Comparison of ENCODE assay signal across 19 cellular contexts in genomic region chr6:72810571-72811280, GRCh38.
"Had no signal": no experiment of that assay in that cellular context is flagged by ENCODE, and none has a peak within 500 bp of the region (broad histone marks: within the 10 kb centered on the region; RNA-seq: fewer than 3 reads in every experiment).

No MANE protein-coding gene starts in this region.

- H3K4me3 ChIP-seq: breast epithelium, lower lobe of right lung, pancreas, sigmoid colon, spleen, tibial nerve had no signal

- DNase-seq: activated CD4-positive, alpha-beta memory T cell treated with anti-CD3 and anti-CD28 coated beads for 36 hours; activated CD4-positive, alpha-beta T cell treated with anti-CD3 and anti-CD28 coated beads for 36 hours; activated naive CD4-positive, alpha-beta T cell; activated naive CD8-positive, alpha-beta T cell treated with anti-CD3 and anti-CD28 coated beads for 36 hours; activated T-cell treated with anti-CD3 and anti-CD28 coated beads, Interleukin-2, amount 50 U/mL, for 1 hour; cerebellar nuclear complex; effector CD4-positive, alpha-beta T cell; hippocampal formation; left cardiac atrium; lower lobe of right lung; natural killer cell; pancreas; sigmoid colon; spleen; stimulated activated naive B cell treated with anti-CD40 and anti-IgM and Interleukin-4, amounts not matched to agents 10 μg/mL and 1 μg/mL and 100 μg/mL, for 72 hours had no signal

- H3K27me3 ChIP-seq: breast epithelium, pancreas, sigmoid colon, spleen, tibial nerve had no signal

- ATAC-seq: activated CD4-positive, alpha-beta T cell treated with anti-CD3 and anti-CD28 coated beads for 36 hours; activated T-helper 17 cell treated with anti-CD3 and anti-CD28 coated beads, Interleukin-2, amount 50 U/mL, for 72 hours; left cardiac atrium; natural killer cell; pancreas; stimulated activated naive B cell treated with anti-CD40 and anti-IgM and Interleukin-4, amounts not matched to agents 10 μg/mL and 1 μg/mL and 100 μg/mL, for 72 hours had no signal

- H3K9me3 ChIP-seq: breast epithelium, lower lobe of right lung, pancreas, sigmoid colon, spleen, tibial nerve had no signal

- H3K4me3 Mint-ChIP-seq: activated CD4-positive, alpha-beta memory T cell treated with anti-CD3 and anti-CD28 coated beads for 36 hours; activated CD4-positive, alpha-beta T cell treated with anti-CD3 and anti-CD28 coated beads for 36 hours; activated naive CD8-positive, alpha-beta T cell treated with anti-CD3 and anti-CD28 coated beads for 36 hours; activated T-helper 17 cell treated with anti-CD3 and anti-CD28 coated beads, Interleukin-2, amount 50 U/mL, for 72 hours; natural killer cell; stimulated activated naive B cell treated with anti-CD40 and anti-IgM and Interleukin-4, amounts not matched to agents 10 μg/mL and 1 μg/mL and 100 μg/mL, for 72 hours; T-helper 2 cell treated with Interferon-gamma antibody and Interleukin-4, amounts not matched to agents 5 μg/mL and 100 μg/mL, for 36 hours had no signal

- H3K36me3 ChIP-seq: breast epithelium, lower lobe of right lung, pancreas, sigmoid colon, spleen, tibial nerve had no signal

- H3K36me3 Mint-ChIP-seq: activated CD4-positive, alpha-beta memory T cell treated with anti-CD3 and anti-CD28 coated beads for 36 hours; natural killer cell had no signal

- H3K4me1 ChIP-seq: breast epithelium, lower lobe of right lung, pancreas, sigmoid colon had no signal

- H3K27ac ChIP-seq: breast epithelium, lower lobe of right lung, pancreas, sigmoid colon, spleen, tibial nerve had no signal

- H3K9me3 Mint-ChIP-seq: activated CD4-positive, alpha-beta memory T cell treated with anti-CD3 and anti-CD28 coated beads for 36 hours; activated naive CD8-positive, alpha-beta T cell treated with anti-CD3 and anti-CD28 coated beads for 36 hours; activated T-helper 17 cell treated with anti-CD3 and anti-CD28 coated beads, Interleukin-2, amount 50 U/mL, for 72 hours; natural killer cell; stimulated activated naive B cell treated with anti-CD40 and anti-IgM and Interleukin-4, amounts not matched to agents 10 μg/mL and 1 μg/mL and 100 μg/mL, for 72 hours; T-helper 2 cell treated with Interferon-gamma antibody and Interleukin-4, amounts not matched to agents 5 μg/mL and 100 μg/mL, for 36 hours had no signal

- H3K27ac Mint-ChIP-seq: activated CD4-positive, alpha-beta memory T cell treated with anti-CD3 and anti-CD28 coated beads for 36 hours; activated CD4-positive, alpha-beta T cell treated with anti-CD3 and anti-CD28 coated beads for 36 hours; activated naive CD8-positive, alpha-beta T cell treated with anti-CD3 and anti-CD28 coated beads for 36 hours; activated T-helper 17 cell treated with anti-CD3 and anti-CD28 coated beads, Interleukin-2, amount 50 U/mL, for 72 hours; natural killer cell; stimulated activated naive B cell treated with anti-CD40 and anti-IgM and Interleukin-4, amounts not matched to agents 10 μg/mL and 1 μg/mL and 100 μg/mL, for 72 hours; T-helper 2 cell treated with Interferon-gamma antibody and Interleukin-4, amounts not matched to agents 5 μg/mL and 100 μg/mL, for 36 hours had no signal

- H3K27me3 Mint-ChIP-seq: activated CD4-positive, alpha-beta memory T cell treated with anti-CD3 and anti-CD28 coated beads for 36 hours; activated CD4-positive, alpha-beta T cell treated with anti-CD3 and anti-CD28 coated beads for 36 hours; activated naive CD8-positive, alpha-beta T cell treated with anti-CD3 and anti-CD28 coated beads for 36 hours; stimulated activated naive B cell treated with anti-CD40 and anti-IgM and Interleukin-4, amounts not matched to agents 10 μg/mL and 1 μg/mL and 100 μg/mL, for 72 hours had no signal

- H3K4me1 Mint-ChIP-seq: activated CD4-positive, alpha-beta T cell treated with anti-CD3 and anti-CD28 coated beads for 36 hours; activated T-helper 17 cell treated with anti-CD3 and anti-CD28 coated beads, Interleukin-2, amount 50 U/mL, for 72 hours had no signal
